ENCODE assay signal across 1 cellular context in the genomic region with DNA sequence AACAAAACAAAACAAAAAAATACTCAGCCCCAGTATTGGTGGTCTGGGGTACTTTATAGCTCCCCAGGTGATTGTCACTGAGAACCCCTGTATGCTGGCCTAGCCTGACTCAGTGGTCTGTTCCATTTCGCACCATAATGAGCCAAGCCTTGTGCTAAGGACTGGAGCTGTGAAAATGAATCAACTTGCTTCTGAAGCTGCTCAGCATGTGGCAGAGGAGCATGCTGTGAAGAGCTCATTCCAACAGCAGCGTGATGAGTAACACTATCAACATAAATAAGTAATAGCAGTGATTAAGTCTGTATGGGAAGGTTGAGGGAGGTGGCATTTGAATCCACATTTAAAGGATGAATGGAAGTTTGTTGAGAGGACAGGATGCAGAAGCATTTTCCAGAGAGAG.
TF ChIP-seq lines count a peak whose summit lies in the region.

No MANE protein-coding gene starts in this region.

TF ChIP-seq in K562, 482 proteins besides CTCF, POLR2A, EP300 and RAD21 (continued from another document):
- TF ChIP-seq NFYB (IDR thresholded peaks at IDR 0.05; ENCODE audit: extremely low read depth, insufficient read length) (no peak), MTA1 (IDR thresholded peaks at IDR 0.05; ENCODE audit: borderline replicate concordance) (no peak), EP400 (IDR thresholded peaks at IDR 0.05) (no peak), KDM5B (IDR thresholded peaks at IDR 0.05; ENCODE audit: insufficient replicate concordance, low read depth, low read length) (no peak), RBBP5 (IDR thresholded peaks at IDR 0.05; ENCODE audit: borderline replicate concordance, insufficient read depth, low read length, poor library complexity, severe bottlenecking) (no peak), ZNF12 (CRISPR knock-in tag; IDR thresholded peaks at IDR 0.05) (no peak), RBM15 (IDR thresholded peaks at IDR 0.05; ENCODE audit: insufficient read depth, low read length) (no peak), ZNF274 (IDR thresholded peaks at IDR 0.05; ENCODE audit: borderline replicate concordance, low read depth, low read length) (no peak), CHD1 (IDR thresholded peaks at IDR 0.05; ENCODE audit: low read length) (no peak)
- TF ChIP-seq, protein P1, sequence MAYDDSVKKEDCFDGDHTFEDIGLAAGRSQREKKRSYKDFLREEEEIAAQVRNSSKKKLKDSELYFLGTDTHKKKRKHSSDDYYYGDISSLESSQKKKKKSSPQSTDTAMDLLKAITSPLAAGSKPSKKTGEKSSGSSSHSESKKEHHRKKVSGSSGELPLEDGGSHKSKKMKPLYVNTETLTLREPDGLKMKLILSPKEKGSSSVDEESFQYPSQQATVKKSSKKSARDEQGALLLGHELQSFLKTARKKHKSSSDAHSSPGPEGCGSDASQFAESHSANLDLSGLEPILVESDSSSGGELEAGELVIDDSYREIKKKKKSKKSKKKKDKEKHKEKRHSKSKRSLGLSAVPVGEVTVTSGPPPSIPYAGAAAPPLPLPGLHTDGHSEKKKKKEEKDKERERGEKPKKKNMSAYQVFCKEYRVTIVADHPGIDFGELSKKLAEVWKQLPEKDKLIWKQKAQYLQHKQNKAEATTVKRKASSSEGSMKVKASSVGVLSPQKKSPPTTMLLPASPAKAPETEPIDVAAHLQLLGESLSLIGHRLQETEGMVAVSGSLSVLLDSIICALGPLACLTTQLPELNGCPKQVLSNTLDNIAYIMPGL (CRISPR knock-in tag; IDR thresholded peaks at IDR 0.05), result no peak
- TF ChIP-seq, protein P2, sequence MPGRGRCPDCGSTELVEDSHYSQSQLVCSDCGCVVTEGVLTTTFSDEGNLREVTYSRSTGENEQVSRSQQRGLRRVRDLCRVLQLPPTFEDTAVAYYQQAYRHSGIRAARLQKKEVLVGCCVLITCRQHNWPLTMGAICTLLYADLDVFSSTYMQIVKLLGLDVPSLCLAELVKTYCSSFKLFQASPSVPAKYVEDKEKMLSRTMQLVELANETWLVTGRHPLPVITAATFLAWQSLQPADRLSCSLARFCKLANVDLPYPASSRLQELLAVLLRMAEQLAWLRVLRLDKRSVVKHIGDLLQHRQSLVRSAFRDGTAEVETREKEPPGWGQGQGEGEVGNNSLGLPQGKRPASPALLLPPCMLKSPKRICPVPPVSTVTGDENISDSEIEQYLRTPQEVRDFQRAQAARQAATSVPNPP (IDR thresholded peaks at IDR 0.05; ENCODE audit: borderline replicate concordance, insufficient read depth, insufficient read length), result no peak
- TF ChIP-seq, protein P3, sequence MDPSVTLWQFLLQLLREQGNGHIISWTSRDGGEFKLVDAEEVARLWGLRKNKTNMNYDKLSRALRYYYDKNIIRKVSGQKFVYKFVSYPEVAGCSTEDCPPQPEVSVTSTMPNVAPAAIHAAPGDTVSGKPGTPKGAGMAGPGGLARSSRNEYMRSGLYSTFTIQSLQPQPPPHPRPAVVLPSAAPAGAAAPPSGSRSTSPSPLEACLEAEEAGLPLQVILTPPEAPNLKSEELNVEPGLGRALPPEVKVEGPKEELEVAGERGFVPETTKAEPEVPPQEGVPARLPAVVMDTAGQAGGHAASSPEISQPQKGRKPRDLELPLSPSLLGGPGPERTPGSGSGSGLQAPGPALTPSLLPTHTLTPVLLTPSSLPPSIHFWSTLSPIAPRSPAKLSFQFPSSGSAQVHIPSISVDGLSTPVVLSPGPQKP (CRISPR knock-in tag; IDR thresholded peaks at IDR 0.05), result no peak
